In the genomic region with DNA sequence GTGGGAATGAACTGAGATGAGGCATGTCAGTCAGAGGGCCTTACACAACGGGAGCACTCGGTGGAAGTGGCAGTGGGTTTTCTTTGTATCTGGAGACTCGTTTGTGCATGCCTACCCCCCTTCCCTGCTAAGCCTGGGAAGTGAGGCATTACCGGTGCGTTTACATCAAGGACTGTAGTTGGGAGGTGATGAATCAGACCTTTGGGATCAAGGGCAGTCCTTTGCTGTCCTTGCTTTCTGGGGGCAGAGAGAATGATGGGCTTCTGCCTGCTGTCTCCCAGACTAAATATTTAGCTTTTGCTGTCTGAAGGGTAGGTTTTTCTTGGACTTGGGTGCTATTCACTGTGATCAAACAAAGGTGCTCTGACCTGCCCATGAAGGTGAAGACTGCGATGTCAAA, we compare ENCODE assay signal across 1 cellular context.
A peak's percentile ranks its signal among the peaks of the same experiment; 100 is the strongest.
TF ChIP-seq lines count a peak whose summit lies in the region.

No MANE protein-coding gene starts in this region.

TF ChIP-seq in HepG2, 621 proteins besides CTCF, POLR2A, EP300 and RAD21 (continued from another document and continues in another):
- TF ChIP-seq, protein P1, sequence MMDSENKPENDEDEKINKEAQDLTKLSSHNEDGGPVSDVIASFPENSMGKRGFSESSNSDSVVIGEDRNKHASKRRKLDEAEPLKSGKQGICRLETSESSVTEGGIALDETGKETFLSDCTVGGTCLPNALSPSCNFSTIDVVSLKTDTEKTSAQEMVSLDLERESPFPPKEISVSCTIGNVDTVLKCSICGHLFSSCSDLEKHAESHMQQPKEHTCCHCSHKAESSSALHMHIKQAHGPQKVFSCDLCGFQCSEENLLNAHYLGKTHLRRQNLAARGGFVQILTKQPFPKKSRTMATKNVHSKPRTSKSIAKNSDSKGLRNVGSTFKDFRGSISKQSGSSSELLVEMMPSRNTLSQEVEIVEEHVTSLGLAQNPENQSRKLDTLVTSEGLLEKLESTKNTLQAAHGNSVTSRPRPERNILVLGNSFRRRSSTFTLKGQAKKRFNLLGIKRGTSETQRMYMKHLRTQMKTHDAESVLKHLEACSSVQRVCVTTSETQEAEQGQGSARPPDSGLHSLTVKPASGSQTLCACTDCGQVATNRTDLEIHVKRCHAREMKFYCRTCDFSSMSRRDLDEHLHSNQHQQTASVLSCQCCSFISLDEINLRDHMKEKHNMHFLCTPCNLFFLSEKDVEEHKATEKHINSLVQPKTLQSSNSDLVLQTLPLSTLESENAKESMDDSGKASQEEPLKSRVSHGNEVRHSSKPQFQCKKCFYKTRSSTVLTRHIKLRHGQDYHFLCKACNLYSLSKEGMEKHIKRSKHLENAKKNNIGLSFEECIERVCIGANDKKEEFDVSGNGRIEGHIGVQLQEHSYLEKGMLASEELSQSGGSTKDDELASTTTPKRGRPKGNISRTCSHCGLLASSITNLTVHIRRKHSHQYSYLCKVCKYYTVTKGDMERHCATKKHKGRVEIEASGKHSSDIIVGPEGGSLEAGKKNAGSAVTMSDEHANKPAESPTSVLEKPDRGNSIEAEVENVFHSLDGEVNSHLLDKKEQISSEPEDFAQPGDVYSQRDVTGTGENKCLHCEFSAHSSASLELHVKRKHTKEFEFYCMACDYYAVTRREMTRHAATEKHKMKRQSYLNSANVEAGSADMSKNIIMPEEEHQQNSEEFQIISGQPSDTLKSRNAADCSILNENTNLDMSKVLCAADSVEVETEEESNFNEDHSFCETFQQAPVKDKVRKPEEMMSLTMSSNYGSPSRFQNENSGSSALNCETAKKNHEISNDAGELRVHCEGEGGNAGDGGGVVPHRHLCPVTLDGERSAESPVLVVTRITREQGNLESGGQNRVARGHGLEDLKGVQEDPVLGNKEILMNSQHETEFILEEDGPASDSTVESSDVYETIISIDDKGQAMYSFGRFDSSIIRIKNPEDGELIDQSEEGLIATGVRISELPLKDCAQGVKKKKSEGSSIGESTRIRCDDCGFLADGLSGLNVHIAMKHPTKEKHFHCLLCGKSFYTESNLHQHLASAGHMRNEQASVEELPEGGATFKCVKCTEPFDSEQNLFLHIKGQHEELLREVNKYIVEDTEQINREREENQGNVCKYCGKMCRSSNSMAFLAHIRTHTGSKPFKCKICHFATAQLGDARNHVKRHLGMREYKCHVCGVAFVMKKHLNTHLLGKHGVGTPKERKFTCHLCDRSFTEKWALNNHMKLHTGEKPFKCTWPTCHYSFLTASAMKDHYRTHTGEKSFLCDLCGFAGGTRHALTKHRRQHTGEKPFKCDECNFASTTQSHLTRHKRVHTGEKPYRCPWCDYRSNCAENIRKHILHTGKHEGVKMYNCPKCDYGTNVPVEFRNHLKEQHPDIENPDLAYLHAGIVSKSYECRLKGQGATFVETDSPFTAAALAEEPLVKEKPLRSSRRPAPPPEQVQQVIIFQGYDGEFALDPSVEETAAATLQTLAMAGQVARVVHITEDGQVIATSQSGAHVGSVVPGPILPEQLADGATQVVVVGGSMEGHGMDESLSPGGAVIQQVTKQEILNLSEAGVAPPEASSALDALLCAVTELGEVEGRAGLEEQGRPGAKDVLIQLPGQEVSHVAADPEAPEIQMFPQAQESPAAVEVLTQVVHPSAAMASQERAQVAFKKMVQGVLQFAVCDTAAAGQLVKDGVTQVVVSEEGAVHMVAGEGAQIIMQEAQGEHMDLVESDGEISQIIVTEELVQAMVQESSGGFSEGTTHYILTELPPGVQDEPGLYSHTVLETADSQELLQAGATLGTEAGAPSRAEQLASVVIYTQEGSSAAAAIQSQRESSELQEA (CRISPR knock-in tag; IDR thresholded peaks at IDR 0.05; ENCODE audit: not compliant biosample characterization): no peak
- TF ChIP-seq TEAD2 (CRISPR knock-in tag; IDR thresholded peaks at IDR 0.05) (no peak), ZNF44 (CRISPR knock-in tag; IDR thresholded peaks at IDR 0.05) (no peak), PPARG (CRISPR knock-in tag; conservative IDR thresholded peaks at IDR 0.05) (peak; percentile 41; the same call in 1 of the 2 replicates), ZFAT (CRISPR knock-in tag; conservative IDR thresholded peaks at IDR 0.05) (no peak), SRY (CRISPR knock-in tag; IDR thresholded peaks at IDR 0.05) (no peak), GATAD2A (CRISPR knock-in tag; IDR thresholded peaks at IDR 0.05) (peak; percentile 72), SKI (IDR thresholded peaks at IDR 0.05; ENCODE audit: partially characterized antibody) (peak; percentile 33), ZKSCAN5 (CRISPR knock-in tag; IDR thresholded peaks at IDR 0.05) (peak; percentile 94), POLR2G (IDR thresholded peaks at IDR 0.05; ENCODE audit: low read depth, low read length) (no peak), FOSL2 (CRISPR knock-in tag; IDR thresholded peaks at IDR 0.05) (peak; percentile 86), ZFP36L2 (CRISPR knock-in tag; IDR thresholded peaks at IDR 0.05) (no peak)
- TF ChIP-seq, protein P2, sequence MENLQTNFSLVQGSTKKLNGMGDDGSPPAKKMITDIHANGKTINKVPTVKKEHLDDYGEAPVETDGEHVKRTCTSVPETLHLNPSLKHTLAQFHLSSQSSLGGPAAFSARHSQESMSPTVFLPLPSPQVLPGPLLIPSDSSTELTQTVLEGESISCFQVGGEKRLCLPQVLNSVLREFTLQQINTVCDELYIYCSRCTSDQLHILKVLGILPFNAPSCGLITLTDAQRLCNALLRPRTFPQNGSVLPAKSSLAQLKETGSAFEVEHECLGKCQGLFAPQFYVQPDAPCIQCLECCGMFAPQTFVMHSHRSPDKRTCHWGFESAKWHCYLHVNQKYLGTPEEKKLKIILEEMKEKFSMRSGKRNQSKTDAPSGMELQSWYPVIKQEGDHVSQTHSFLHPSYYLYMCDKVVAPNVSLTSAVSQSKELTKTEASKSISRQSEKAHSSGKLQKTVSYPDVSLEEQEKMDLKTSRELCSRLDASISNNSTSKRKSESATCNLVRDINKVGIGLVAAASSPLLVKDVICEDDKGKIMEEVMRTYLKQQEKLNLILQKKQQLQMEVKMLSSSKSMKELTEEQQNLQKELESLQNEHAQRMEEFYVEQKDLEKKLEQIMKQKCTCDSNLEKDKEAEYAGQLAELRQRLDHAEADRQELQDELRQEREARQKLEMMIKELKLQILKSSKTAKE (CRISPR knock-in tag; IDR thresholded peaks at IDR 0.05; ENCODE audit: borderline replicate concordance): peak; percentile 71; the same call in 1 of the 2 replicates
- TF ChIP-seq, protein P3, sequence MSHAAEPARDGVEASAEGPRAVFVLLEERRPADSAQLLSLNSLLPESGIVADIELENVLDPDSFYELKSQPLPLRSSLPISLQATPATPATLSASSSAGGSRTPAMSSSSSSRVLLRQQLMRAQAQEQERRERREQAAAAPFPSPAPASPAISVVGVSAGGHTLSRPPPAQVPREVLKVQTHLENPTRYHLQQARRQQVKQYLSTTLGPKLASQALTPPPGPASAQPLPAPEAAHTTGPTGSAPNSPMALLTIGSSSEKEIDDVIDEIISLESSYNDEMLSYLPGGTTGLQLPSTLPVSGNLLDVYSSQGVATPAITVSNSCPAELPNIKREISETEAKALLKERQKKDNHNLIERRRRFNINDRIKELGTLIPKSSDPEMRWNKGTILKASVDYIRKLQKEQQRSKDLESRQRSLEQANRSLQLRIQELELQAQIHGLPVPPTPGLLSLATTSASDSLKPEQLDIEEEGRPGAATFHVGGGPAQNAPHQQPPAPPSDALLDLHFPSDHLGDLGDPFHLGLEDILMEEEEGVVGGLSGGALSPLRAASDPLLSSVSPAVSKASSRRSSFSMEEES (CRISPR knock-in tag; IDR thresholded peaks at IDR 0.05): peak; percentile 36; the same call in 1 of the 2 replicates
- TF ChIP-seq, protein P4, sequence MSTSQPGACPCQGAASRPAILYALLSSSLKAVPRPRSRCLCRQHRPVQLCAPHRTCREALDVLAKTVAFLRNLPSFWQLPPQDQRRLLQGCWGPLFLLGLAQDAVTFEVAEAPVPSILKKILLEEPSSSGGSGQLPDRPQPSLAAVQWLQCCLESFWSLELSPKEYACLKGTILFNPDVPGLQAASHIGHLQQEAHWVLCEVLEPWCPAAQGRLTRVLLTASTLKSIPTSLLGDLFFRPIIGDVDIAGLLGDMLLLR (CRISPR knock-in tag; IDR thresholded peaks at IDR 0.05): no peak
- TF ChIP-seq, protein P5, sequence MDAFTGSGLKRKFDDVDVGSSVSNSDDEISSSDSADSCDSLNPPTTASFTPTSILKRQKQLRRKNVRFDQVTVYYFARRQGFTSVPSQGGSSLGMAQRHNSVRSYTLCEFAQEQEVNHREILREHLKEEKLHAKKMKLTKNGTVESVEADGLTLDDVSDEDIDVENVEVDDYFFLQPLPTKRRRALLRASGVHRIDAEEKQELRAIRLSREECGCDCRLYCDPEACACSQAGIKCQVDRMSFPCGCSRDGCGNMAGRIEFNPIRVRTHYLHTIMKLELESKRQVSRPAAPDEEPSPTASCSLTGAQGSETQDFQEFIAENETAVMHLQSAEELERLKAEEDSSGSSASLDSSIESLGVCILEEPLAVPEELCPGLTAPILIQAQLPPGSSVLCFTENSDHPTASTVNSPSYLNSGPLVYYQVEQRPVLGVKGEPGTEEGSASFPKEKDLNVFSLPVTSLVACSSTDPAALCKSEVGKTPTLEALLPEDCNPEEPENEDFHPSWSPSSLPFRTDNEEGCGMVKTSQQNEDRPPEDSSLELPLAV (CRISPR knock-in tag; conservative IDR thresholded peaks at IDR 0.05; ENCODE audit: low read depth): no peak
- TF ChIP-seq, protein P6, sequence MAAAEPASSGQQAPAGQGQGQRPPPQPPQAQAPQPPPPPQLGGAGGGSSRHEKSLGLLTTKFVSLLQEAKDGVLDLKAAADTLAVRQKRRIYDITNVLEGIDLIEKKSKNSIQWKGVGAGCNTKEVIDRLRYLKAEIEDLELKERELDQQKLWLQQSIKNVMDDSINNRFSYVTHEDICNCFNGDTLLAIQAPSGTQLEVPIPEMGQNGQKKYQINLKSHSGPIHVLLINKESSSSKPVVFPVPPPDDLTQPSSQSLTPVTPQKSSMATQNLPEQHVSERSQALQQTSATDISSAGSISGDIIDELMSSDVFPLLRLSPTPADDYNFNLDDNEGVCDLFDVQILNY (CRISPR knock-in tag; conservative IDR thresholded peaks at IDR 0.05): no peak
- TF ChIP-seq, protein P7, sequence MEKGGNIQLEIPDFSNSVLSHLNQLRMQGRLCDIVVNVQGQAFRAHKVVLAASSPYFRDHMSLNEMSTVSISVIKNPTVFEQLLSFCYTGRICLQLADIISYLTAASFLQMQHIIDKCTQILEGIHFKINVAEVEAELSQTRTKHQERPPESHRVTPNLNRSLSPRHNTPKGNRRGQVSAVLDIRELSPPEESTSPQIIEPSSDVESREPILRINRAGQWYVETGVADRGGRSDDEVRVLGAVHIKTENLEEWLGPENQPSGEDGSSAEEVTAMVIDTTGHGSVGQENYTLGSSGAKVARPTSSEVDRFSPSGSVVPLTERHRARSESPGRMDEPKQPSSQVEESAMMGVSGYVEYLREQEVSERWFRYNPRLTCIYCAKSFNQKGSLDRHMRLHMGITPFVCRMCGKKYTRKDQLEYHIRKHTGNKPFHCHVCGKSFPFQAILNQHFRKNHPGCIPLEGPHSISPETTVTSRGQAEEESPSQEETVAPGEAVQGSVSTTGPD (CRISPR knock-in tag; IDR thresholded peaks at IDR 0.05): no peak
- TF ChIP-seq, protein P8, sequence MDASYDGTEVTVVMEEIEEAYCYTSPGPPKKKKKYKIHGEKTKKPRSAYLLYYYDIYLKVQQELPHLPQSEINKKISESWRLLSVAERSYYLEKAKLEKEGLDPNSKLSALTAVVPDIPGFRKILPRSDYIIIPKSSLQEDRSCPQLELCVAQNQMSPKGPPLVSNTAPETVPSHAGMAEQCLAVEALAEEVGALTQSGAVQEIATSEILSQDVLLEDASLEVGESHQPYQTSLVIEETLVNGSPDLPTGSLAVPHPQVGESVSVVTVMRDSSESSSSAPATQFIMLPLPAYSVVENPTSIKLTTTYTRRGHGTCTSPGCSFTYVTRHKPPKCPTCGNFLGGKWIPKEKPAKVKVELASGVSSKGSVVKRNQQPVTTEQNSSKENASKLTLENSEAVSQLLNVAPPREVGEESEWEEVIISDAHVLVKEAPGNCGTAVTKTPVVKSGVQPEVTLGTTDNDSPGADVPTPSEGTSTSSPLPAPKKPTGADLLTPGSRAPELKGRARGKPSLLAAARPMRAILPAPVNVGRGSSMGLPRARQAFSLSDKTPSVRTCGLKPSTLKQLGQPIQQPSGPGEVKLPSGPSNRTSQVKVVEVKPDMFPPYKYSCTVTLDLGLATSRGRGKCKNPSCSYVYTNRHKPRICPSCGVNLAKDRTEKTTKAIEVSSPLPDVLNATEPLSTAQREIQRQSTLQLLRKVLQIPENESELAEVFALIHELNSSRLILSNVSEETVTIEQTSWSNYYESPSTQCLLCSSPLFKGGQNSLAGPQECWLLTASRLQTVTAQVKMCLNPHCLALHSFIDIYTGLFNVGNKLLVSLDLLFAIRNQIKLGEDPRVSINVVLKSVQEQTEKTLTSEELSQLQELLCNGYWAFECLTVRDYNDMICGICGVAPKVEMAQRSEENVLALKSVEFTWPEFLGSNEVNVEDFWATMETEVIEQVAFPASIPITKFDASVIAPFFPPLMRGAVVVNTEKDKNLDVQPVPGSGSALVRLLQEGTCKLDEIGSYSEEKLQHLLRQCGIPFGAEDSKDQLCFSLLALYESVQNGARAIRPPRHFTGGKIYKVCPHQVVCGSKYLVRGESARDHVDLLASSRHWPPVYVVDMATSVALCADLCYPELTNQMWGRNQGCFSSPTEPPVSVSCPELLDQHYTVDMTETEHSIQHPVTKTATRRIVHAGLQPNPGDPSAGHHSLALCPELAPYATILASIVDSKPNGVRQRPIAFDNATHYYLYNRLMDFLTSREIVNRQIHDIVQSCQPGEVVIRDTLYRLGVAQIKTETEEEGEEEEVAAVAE (CRISPR knock-in tag; IDR thresholded peaks at IDR 0.05; ENCODE audit: borderline replicate concordance): no peak
- TF ChIP-seq, protein P9, sequence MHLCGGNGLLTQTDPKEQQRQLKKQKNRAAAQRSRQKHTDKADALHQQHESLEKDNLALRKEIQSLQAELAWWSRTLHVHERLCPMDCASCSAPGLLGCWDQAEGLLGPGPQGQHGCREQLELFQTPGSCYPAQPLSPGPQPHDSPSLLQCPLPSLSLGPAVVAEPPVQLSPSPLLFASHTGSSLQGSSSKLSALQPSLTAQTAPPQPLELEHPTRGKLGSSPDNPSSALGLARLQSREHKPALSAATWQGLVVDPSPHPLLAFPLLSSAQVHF (CRISPR knock-in tag; IDR thresholded peaks at IDR 0.05): no peak
- TF ChIP-seq, protein P10, sequence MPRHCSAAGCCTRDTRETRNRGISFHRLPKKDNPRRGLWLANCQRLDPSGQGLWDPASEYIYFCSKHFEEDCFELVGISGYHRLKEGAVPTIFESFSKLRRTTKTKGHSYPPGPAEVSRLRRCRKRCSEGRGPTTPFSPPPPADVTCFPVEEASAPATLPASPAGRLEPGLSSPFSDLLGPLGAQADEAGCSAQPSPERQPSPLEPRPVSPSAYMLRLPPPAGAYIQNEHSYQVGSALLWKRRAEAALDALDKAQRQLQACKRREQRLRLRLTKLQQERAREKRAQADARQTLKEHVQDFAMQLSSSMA (CRISPR knock-in tag; IDR thresholded peaks at IDR 0.05): no peak
- TF ChIP-seq, protein P11, sequence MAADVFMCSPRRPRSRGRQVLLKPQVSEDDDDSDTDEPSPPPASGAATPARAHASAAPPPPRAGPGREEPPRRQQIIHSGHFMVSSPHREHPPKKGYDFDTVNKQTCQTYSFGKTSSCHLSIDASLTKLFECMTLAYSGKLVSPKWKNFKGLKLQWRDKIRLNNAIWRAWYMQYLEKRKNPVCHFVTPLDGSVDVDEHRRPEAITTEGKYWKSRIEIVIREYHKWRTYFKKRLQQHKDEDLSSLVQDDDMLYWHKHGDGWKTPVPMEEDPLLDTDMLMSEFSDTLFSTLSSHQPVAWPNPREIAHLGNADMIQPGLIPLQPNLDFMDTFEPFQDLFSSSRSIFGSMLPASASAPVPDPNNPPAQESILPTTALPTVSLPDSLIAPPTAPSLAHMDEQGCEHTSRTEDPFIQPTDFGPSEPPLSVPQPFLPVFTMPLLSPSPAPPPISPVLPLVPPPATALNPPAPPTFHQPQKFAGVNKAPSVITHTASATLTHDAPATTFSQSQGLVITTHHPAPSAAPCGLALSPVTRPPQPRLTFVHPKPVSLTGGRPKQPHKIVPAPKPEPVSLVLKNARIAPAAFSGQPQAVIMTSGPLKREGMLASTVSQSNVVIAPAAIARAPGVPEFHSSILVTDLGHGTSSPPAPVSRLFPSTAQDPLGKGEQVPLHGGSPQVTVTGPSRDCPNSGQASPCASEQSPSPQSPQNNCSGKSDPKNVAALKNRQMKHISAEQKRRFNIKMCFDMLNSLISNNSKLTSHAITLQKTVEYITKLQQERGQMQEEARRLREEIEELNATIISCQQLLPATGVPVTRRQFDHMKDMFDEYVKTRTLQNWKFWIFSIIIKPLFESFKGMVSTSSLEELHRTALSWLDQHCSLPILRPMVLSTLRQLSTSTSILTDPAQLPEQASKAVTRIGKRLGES (CRISPR knock-in tag; IDR thresholded peaks at IDR 0.05; ENCODE audit: borderline replicate concordance): no peak
